10 cellular contexts compared by ENCODE assay signal in the genomic region with DNA sequence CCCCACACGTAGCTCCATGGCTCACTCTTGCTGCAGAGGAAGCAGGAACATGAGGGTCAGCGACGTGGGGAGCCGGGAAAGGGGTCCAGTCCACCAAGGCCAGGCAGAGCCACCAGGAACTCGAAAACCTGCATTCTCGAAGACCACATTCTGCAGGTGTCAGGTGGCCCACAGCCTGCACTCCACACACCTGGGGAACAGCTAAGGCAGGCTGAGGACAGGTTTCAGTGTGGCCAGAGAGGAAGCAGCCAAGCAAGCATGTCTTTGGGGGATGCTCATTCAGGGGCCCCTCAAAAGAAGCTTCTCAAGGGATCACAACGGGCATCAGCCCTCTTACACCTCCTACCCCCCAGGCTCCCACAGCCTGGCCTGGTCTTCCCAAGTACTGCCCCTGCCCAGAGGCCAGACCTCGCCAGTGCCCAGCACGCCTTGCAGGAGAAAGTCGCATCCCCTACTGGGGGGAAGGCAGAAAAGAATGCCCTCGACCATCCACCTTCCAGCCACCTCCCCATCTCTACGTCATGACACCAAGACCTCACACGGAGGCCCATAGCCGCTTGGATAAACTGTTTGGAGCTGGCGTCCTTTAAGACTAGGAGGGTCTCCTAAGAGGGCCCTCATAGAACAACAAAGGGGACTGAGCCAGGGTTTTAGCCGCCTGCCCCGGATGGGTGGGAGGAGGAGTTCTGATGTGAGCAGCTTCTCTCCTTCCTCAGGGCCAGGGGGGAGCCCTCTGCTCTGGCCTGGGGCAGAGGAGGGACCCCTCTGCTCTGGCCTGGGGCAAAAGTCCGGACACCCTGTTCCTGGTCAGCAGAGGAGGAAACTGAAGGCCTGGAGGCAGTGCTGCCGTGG. TPM values are rescaled to one million over a fixed set of nuclear protein-coding genes. Genes with fewer than 3 reads are reported as not detected.
DNase-seq lines count a peak whose midpoint lies in the region; ATAC-seq and TF ChIP-seq lines count a peak whose summit lies in the region.
"Had no signal": no experiment of that assay in that cellular context is flagged by ENCODE, and none has a peak within 500 bp of the region (broad histone marks: within the 10 kb centered on the region; RNA-seq: fewer than 3 reads in every experiment).

No MANE protein-coding gene starts in this region.

- no peaks in the 10 kb centered on the region for H3K36me3 ChIP-seq in SU-DHL-6 (ENCODE audit: low read length)
- H3K36me3 ChIP-seq in gastrocnemius medialis, result no peaks in the 10 kb centered on the region
- H3K36me3 ChIP-seq: neutrophil had no signal

- no peak overlapping the region for H2AFZ ChIP-seq in SU-DHL-6 (ENCODE audit: low read depth, low read length, severe bottlenecking)

- TF ChIP-seq CTCF in SU-DHL-6 (IDR thresholded peaks at IDR 0.05; ENCODE audit: insufficient read depth, low read length, poor library complexity, severe bottlenecking) (no peak), fibroblast of pulmonary artery (IDR thresholded peaks at IDR 0.05; ENCODE audit: low read length, missing control alignments) (no peak), gastrocnemius medialis (IDR thresholded peaks at IDR 0.05 in 4 of 5, conservative IDR thresholded peaks at IDR 0.05 in 1 of 5) (no peak), GM13977 (IDR thresholded peaks at IDR 0.05; ENCODE audit: extremely low read depth, insufficient read depth, missing control alignments) (no peak)

- intact Hi-C loops in gastrocnemius medialis (cut with DNase I; ENCODE audit: low total_unique reads), result no loop called here

- in situ Hi-C loops in G401 (cut with HindIII; ENCODE audit: low sequenced_read_pairs), result no loop called here
- in situ Hi-C loops in gastrocnemius medialis (cut with MboI; ENCODE audit: low sequenced_read_pairs in 4 of 4), result no loop called here
- in situ Hi-C loops in GM13977 (cut with MboI; ENCODE audit: low pct_unique_long_range_greater_than_20kb, low sequenced_read_pairs, unreplicated experiment), result no loop called here

- 0 out of 2 replicates have a peak overlapping the region, but pooled peaks have one; percentile 9 for H3K9ac ChIP-seq in SU-DHL-6 (ENCODE audit: low read length)

- TF ChIP-seq POLR2A in gastrocnemius medialis (IDR thresholded peaks at IDR 0.05), result no peak

- no peaks in the 10 kb centered on the region for H4K20me1 ChIP-seq in SU-DHL-6 (ENCODE audit: low read depth, low read length)

- peaks cover 68 to 75% of the 10 kb centered on the region in 2 donors for H3K4me1 ChIP-seq in gastrocnemius medialis

- H3K27ac ChIP-seq in SU-DHL-6 (ENCODE audit: low read depth, low read length), result peak overlapping the region; percentile 65
- H3K27ac ChIP-seq in gastrocnemius medialis, result peak overlapping the region; percentile 89 to 100 (median 98)
- H3K27ac ChIP-seq: neutrophil had no signal

- H3K4me2 ChIP-seq in SU-DHL-6 (ENCODE audit: low read depth, low read length, poor library complexity, severe bottlenecking), result peak overlapping the region; percentile 56

- H3K9me2 ChIP-seq in SU-DHL-6 (replicated peaks; ENCODE audit: insufficient read depth, low read length), result no peaks in the 10 kb centered on the region

- H3F3A ChIP-seq in SU-DHL-6 (ENCODE audit: insufficient read depth), result peaks cover 12% of the 10 kb centered on the region

- H3K4me3 ChIP-seq in SU-DHL-6 (ENCODE audit: insufficient read depth, low read length, poor library complexity, severe bottlenecking) (no peak overlapping the region), fibroblast of pulmonary artery (replicated peaks; ENCODE audit: low read depth, low read length) (peak overlapping the region; percentile 63), gastrocnemius medialis (peak overlapping the region; percentile 61 to 88 (median 78))
- H3K4me3 ChIP-seq: K562 had no signal

- ATAC-seq in gastrocnemius medialis (no peak), GM19467 (IDR thresholded peaks at IDR 0.05; ENCODE audit: unreplicated experiment) (no peak), GM19463 (IDR thresholded peaks at IDR 0.05; ENCODE audit: unreplicated experiment) (no peak), HG03432 (IDR thresholded peaks at IDR 0.05; ENCODE audit: unreplicated experiment) (no peak)
- ATAC-seq: K562 had no signal

- no peaks in the 10 kb centered on the region for H3K79me2 ChIP-seq in SU-DHL-6 (ENCODE audit: insufficient read depth, low read length)

- no peaks in the 10 kb centered on the region for H3K9me3 ChIP-seq in SU-DHL-6 (ENCODE audit: insufficient read depth, low read length)
- H3K9me3 ChIP-seq in gastrocnemius medialis, result no peaks in the 10 kb centered on the region
- H3K9me3 ChIP-seq: neutrophil had no signal

- DNase-seq in G401 (ENCODE audit: low spot score) (peak; percentile 37), fibroblast of pulmonary artery (ENCODE audit: low read depth) (peak; percentile 56), gastrocnemius medialis (no peak), GM13977 (ENCODE audit: low spot score) (no peak)

- H3K27me3 ChIP-seq in SU-DHL-6 (ENCODE audit: low read length) (no peaks in the 10 kb centered on the region), gastrocnemius medialis (no peaks in the 10 kb centered on the region)

RNA-seq across cellular contexts. Expression of gene CSNK1E, which starts 2.9 kb away (rescaled TPM):
- total RNA-seq in G401 (2014; rRNA removed; shearing (Covaris generic)), result 94.4 and 129 TPM in 2 replicates
- 10 to 100 TPM; 29.8 to 66.3 (median 40.3) TPM for total RNA-seq in gastrocnemius medialis

RNA-seq across cellular contexts. Expression of gene TMEM184B, which starts 41.6 kb away (rescaled TPM):
- total RNA-seq in G401 (2014; rRNA removed; shearing (Covaris generic)), result 16.2 and 20.5 TPM in 2 replicates
- total RNA-seq in gastrocnemius medialis, result 10 to 100 TPM; 25.4 to 40.7 (median 31.2) TPM

Comparison
In these comparisons a context has a peak if more than half of its experiments do, and no peak if none do; other contexts are left out.
1. DNase-seq: peak in G401 (single experiment) and fibroblast of pulmonary artery (single experiment); none in gastrocnemius medialis (0 of 2) and GM13977 (single experiment).